Comparison of ENCODE assay signal across 15 cellular contexts in the genomic region with DNA sequence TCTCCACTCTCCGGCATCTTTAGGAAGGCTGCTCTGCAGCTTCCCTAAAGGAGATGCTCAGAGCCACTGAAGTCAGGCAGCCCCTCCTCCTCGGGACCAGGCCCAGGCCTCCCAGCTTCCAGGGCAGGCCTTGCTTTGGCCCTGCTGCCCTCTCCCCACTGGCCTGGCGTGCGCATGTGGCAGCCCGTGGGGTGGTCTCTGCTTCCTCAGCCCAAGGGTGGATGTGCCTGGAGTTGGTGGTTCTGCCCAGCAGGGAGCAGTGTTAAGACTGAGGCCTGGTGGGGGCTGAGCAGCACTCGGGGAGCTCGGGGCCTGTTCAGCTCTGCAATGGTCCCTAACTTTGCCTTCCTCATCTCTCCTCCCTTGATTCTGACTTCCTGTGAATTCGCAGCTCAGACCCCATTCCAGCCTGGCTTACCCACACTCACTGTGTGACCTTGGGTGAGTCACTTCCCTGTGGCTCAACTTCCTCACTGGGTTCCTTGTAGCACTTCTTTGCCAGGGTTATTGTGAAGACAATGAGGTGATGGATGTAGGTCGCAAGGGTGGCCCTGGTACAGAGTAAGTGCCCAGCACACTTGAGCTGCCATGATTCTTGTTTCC.
DNase-seq lines count a peak whose midpoint lies in the region; ATAC-seq, FAIRE-seq and TF ChIP-seq lines count a peak whose summit lies in the region.
"Had no signal": no experiment of that assay in that cellular context is flagged by ENCODE, and none has a peak within 500 bp of the region (broad histone marks: within the 10 kb centered on the region; RNA-seq: fewer than 3 reads in every experiment).

No MANE protein-coding gene starts in this region.

- ATAC-seq in HCT116 = peak; percentile 57
- ATAC-seq: CD8-positive, alpha-beta T cell; Panc1 had no signal

- TF ChIP-seq RAD21 in HCT116 (IDR thresholded peaks at IDR 0.05; ENCODE audit: low read depth) = no peak

- no peaks in the 10 kb centered on the region for H3K79me2 ChIP-seq in HCT116 (ENCODE audit: insufficient read depth, low read length)

- WGBS in lower leg skin, 2 donors = 89 to 92% methylated on average over 9 of the region's 9 CpGs

- no peaks in the 10 kb centered on the region for H3K36me3 ChIP-seq in HCT116 (ENCODE audit: control insufficient read depth in 1 of 2, insufficient read depth in 2 of 2, low read length in 2 of 2)
- no peaks in the 10 kb centered on the region for H3K36me3 ChIP-seq in kidney (ENCODE audit: control insufficient read depth in 1 of 2, insufficient read depth in 2 of 2, low read length in 2 of 2)
- H3K36me3 ChIP-seq: adrenal gland, suprapubic skin had no signal

- CTCF ChIA-PET in HCT116 (lab: Charles Lee) = interaction anchor here (1.2 to 2.8 kb wide), 2 partner anchors 85 to 195 kb away, joined by 3 to 6 read pairs; no protein-coding TSS in a partner anchor

- RAD21 ChIA-PET in HCT116 (lab: Charles Lee; ENCODE audit: low non-redundant PET in 1 of 2, low total read pairs in 2 of 2, uncharacterized antibody in 2 of 2, unreplicated experiment in 2 of 2) = interaction anchor here in 1 of 2 experiments (0.9 kb wide), 1 partner anchor 33 kb away, joined by 3 read pairs; no protein-coding TSS in a partner anchor

- intact Hi-C loops in HCT116 (cut with micrococcal nuclease) = no loop called here
- intact Hi-C loops in kidney (cut with DNase I) = no loop called here
- intact Hi-C loops in lower leg skin (cut with DNase I; ENCODE audit: low total_unique reads) = no loop called here

- POLR2A ChIA-PET in HCT116 (lab: Charles Lee) = interaction anchor here (0.6 kb wide), 1 partner anchor 243 kb away, joined by 3 read pairs; the partner anchor contains the start of gene BRD7

- no peak for TF ChIP-seq POLR2A in HCT116 (IDR thresholded peaks at IDR 0.05; ENCODE audit: borderline replicate concordance, extremely low read depth, insufficient read depth, insufficient read length)
- TF ChIP-seq POLR2A in lower leg skin (IDR thresholded peaks at IDR 0.05) = no peak

- no peak overlapping the region for H3K27ac ChIP-seq in HCT116 (ENCODE audit: low read depth, low read length)
- H3K27ac ChIP-seq in kidney (ENCODE audit: low read depth in 2 of 2, low read length in 2 of 2) = no peak overlapping the region
- H3K27ac ChIP-seq: suprapubic skin had no signal

- no peak overlapping the region for H2AFZ ChIP-seq in HCT116 (ENCODE audit: low read depth, low read length, poor library complexity, severe bottlenecking)

- H3K4me3 ChIP-seq in HCT116 (replicated peaks in 1 of 2; ENCODE audit: low read depth in 1 of 2, low read length in 2 of 2) (no peak overlapping the region), kidney (ENCODE audit: low read length in 2 of 2) (no peak overlapping the region), lower leg skin (ENCODE audit: low read depth, poor library complexity, severe bottlenecking) (no peak overlapping the region)
- H3K4me3 ChIP-seq: adrenal gland, suprapubic skin had no signal

- H3K9me2 ChIP-seq in HCT116 (ENCODE audit: insufficient read depth) = no peaks in the 10 kb centered on the region

- H3K4me2 ChIP-seq in HCT116 (ENCODE audit: low read length) = peak overlapping the region; percentile 31; the same call in 1 of the 2 replicates

- BruUV-seq in HCT116 (replicated peaks; lab: Mats Ljungman, UMichigan) = no TSS peak

- no peaks in the 10 kb centered on the region for H3K27me3 ChIP-seq in HCT116 (ENCODE audit: insufficient read depth, low read length)
- H3K27me3 ChIP-seq: adrenal gland, suprapubic skin had no signal

- no peak for FAIRE-seq in kidney (lab: Jason Lieb, UNC)
- FAIRE-seq: frontal cortex had no signal

- H3K4me1 ChIP-seq in HCT116 (ENCODE audit: control insufficient read depth in 1 of 2, insufficient read depth in 2 of 2, low read length in 2 of 2) (peaks cover 0 to 15% of the 10 kb centered on the region in 2 experiments; a peak in 2 of 4 replicates), kidney (ENCODE audit: control insufficient read depth in 1 of 2, insufficient read depth in 1 of 2, low read depth in 1 of 2, low read length in 2 of 2) (peaks cover 0 to 6% of the 10 kb centered on the region in 2 donors)

- no peaks in the 10 kb centered on the region for H4K20me1 ChIP-seq in HCT116 (ENCODE audit: insufficient read depth)

- peak; percentile 49 to 58 for DNase-seq in AML-193 (lab: John Stamatoyannopoulos, UW)
- DNase-seq in HCT116 (ENCODE audit: low read depth, low spot score) = no peak
- DNase-seq in amniotic epithelial cell (ENCODE audit: low read depth) = peak; percentile 47
- DNase-seq in kidney = peak; percentile 45
- DNase-seq in ACHN = no peak
- DNase-seq in lower leg skin (ENCODE audit: low spot score in 2 of 2) = no peak
- no peak for DNase-seq in cerebellum (ENCODE audit: low spot score)
- DNase-seq in activated CD4-positive, alpha-beta T cell treated with anti-CD3 and anti-CD28 coated beads, Interleukin-2, amount 50 U/mL, for 1 hour = no peak
- DNase-seq: CD8-positive, alpha-beta T cell; NCI-H1436 treated with DMSO at 0.1 percent for 48 hours; stimulated activated CD4-positive, alpha-beta T cell treated with anti-CD3 and anti-CD28 coated beads, Interleukin-15, amount 100 ng/mL, for 24 hours had no signal

- H3K9me3 ChIP-seq in HCT116 (ENCODE audit: control insufficient read depth in 1 of 2, insufficient read depth in 1 of 2, low read depth in 1 of 2, low read length in 2 of 2) (no peaks in the 10 kb centered on the region), kidney (ENCODE audit: control insufficient read depth in 1 of 2, low read length in 2 of 2) (no peaks in the 10 kb centered on the region)
- H3K9me3 ChIP-seq: adrenal gland, suprapubic skin had no signal

- H3K9ac ChIP-seq in HCT116 (ENCODE audit: low read length) (no peak overlapping the region), kidney (ENCODE audit: low read length in 2 of 2) (no peak overlapping the region)

- peak in 1 of 3 experiments; percentile 24; a peak in 1 of 6 replicates for TF ChIP-seq CTCF in HCT116 (IDR thresholded peaks at IDR 0.05 in 2 of 3, conservative IDR thresholded peaks at IDR 0.05 in 1 of 3; ENCODE audit: borderline replicate concordance in 1 of 3, insufficient read depth in 1 of 3, low read depth in 2 of 3, low read length in 2 of 3)
- TF ChIP-seq CTCF in kidney (IDR thresholded peaks at IDR 0.05; ENCODE audit: borderline replicate concordance, extremely low read depth, insufficient read depth) = no peak
- TF ChIP-seq CTCF in lower leg skin (IDR thresholded peaks at IDR 0.05) = no peak

- in situ Hi-C loops in ACHN (cut with HindIII; ENCODE audit: low pct_ligation_motif_present, low pct_unique_long_range_greater_than_20kb, low sequenced_read_pairs) = no loop called here

TF ChIP-seq in HCT116, 20 proteins besides CTCF, POLR2A, EP300 and RAD21 (continues in another document):
- no peak for TF ChIP-seq SRF (IDR thresholded peaks at IDR 0.05; ENCODE audit: low read depth)
- TF ChIP-seq YY1 (IDR thresholded peaks at IDR 0.05; ENCODE audit: extremely low read depth, insufficient replicate concordance, low read depth, low read length) = no peak
- TF ChIP-seq EZH2phosphoT487 (IDR thresholded peaks at IDR 0.05; ENCODE audit: borderline replicate concordance) = no peak
- TF ChIP-seq ZFX (IDR thresholded peaks at IDR 0.05) = no peak
- TF ChIP-seq MAX (IDR thresholded peaks at IDR 0.05) = no peak
- TF ChIP-seq JUND (IDR thresholded peaks at IDR 0.05) = no peak
- no peak for TF ChIP-seq CBX3 (IDR thresholded peaks at IDR 0.05; ENCODE audit: low read depth)
- no peak for TF ChIP-seq SP1 (IDR thresholded peaks at IDR 0.05; ENCODE audit: low read depth)
- no peak for TF ChIP-seq ZNF274 (IDR thresholded peaks at IDR 0.05; ENCODE audit: low read depth, low read length)
- no peak for TF ChIP-seq ELF1 (IDR thresholded peaks at IDR 0.05; ENCODE audit: borderline replicate concordance, low read depth)
- TF ChIP-seq, protein P1, sequence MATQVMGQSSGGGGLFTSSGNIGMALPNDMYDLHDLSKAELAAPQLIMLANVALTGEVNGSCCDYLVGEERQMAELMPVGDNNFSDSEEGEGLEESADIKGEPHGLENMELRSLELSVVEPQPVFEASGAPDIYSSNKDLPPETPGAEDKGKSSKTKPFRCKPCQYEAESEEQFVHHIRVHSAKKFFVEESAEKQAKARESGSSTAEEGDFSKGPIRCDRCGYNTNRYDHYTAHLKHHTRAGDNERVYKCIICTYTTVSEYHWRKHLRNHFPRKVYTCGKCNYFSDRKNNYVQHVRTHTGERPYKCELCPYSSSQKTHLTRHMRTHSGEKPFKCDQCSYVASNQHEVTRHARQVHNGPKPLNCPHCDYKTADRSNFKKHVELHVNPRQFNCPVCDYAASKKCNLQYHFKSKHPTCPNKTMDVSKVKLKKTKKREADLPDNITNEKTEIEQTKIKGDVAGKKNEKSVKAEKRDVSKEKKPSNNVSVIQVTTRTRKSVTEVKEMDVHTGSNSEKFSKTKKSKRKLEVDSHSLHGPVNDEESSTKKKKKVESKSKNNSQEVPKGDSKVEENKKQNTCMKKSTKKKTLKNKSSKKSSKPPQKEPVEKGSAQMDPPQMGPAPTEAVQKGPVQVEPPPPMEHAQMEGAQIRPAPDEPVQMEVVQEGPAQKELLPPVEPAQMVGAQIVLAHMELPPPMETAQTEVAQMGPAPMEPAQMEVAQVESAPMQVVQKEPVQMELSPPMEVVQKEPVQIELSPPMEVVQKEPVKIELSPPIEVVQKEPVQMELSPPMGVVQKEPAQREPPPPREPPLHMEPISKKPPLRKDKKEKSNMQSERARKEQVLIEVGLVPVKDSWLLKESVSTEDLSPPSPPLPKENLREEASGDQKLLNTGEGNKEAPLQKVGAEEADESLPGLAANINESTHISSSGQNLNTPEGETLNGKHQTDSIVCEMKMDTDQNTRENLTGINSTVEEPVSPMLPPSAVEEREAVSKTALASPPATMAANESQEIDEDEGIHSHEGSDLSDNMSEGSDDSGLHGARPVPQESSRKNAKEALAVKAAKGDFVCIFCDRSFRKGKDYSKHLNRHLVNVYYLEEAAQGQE (IDR thresholded peaks at IDR 0.05; ENCODE audit: low read depth) = no peak
- no peak for TF ChIP-seq SIN3A (IDR thresholded peaks at IDR 0.05; ENCODE audit: low read depth)
- TF ChIP-seq, protein P2, sequence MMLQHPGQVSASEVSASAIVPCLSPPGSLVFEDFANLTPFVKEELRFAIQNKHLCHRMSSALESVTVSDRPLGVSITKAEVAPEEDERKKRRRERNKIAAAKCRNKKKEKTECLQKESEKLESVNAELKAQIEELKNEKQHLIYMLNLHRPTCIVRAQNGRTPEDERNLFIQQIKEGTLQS (IDR thresholded peaks at IDR 0.05) = no peak

Comparison
In these comparisons a context has a peak if more than half of its experiments do, and no peak if none do; other contexts are left out.
1. DNase-seq: peak in AML-193 (2 of 2), amniotic epithelial cell (single experiment) and kidney (single experiment); none in HCT116 (single experiment), ACHN (single experiment), lower leg skin (0 of 2), cerebellum (single experiment) and activated CD4-positive, alpha-beta T cell treated with anti-CD3 and anti-CD28 coated beads, Interleukin-2, amount 50 U/mL, for 1 hour (single experiment).